Comparison of ENCODE assay signal across 9 cellular contexts in the genomic region with DNA sequence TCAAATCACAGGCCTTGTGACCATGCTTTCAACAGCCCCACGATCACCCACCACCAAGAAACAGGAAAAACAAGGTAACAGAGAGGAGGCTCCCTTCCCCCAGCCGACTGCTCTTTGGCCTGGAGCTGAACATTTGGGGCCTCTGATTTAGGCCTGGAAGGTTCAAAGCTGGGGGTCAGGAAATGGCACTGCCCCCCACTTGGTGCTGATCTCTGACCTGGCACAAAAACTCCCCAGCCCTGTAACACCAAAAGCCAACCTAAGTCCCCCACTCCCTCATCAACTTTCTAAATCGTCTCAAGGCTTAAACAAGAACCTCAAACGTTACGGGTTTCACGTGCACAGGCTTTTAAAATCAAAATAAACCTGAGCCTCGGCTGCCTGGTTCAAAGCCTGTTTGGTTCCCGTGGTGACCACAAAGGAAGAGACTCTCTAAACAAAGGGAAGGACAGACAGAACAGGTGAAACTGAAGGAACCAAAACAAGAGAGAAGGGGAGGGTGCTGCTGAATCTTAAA. TPM values are rescaled to one million over a fixed set of nuclear protein-coding genes. Genes with fewer than 3 reads are reported as not detected.
DNase-seq lines count a peak whose midpoint lies in the region; ATAC-seq and TF ChIP-seq lines count a peak whose summit lies in the region.
"Had no signal": no experiment of that assay in that cellular context is flagged by ENCODE, and none has a peak within 500 bp of the region (broad histone marks: within the 10 kb centered on the region; RNA-seq: fewer than 3 reads in every experiment).

No MANE protein-coding gene starts in this region.

- peak overlapping the region; percentile 32 for H3K4me2 ChIP-seq in DND-41 (ENCODE audit: insufficient read depth, low read length)
- peak overlapping the region; percentile 24 for H3K4me2 ChIP-seq in trophoblast cell (ENCODE audit: low read length)

- H3K36me3 Mint-ChIP-seq in dendritic cell treated with granulocyte-macrophage colony-stimulating factor and Interleukin-4, amounts not matched to agents 40 ng/mL and 50 ng/mL, for 4 days (ENCODE audit: low read depth): peaks cover 62% of the 10 kb centered on the region

- H3K14ac ChIP-seq in trophoblast cell (ENCODE audit: low read length): no peak overlapping the region

- peak overlapping the region; percentile 13 for H2BK5ac ChIP-seq in trophoblast cell (ENCODE audit: low read depth, low read length, poor library complexity)

- H3K18ac ChIP-seq in trophoblast cell (ENCODE audit: low read length): no peak overlapping the region

- H3K4me1 Mint-ChIP-seq in dendritic cell treated with granulocyte-macrophage colony-stimulating factor and Interleukin-4, amounts not matched to agents 40 ng/mL and 50 ng/mL, for 4 days (ENCODE audit: low read depth): peaks cover 81% of the 10 kb centered on the region

- no peaks in the 10 kb centered on the region for H3K27me3 Mint-ChIP-seq in dendritic cell treated with granulocyte-macrophage colony-stimulating factor and Interleukin-4, amounts not matched to agents 40 ng/mL and 50 ng/mL, for 4 days

- peak overlapping the region; percentile 52 for H3K27ac Mint-ChIP-seq in dendritic cell treated with granulocyte-macrophage colony-stimulating factor and Interleukin-4, amounts not matched to agents 40 ng/mL and 50 ng/mL, for 4 days

- no CpG with 5 or more reads among the region's 8 CpGs for WGBS in trophoblast cell (ENCODE audit: extremely low coverage, insufficient coverage, insufficient read length)

- H2BK120ac ChIP-seq in trophoblast cell (ENCODE audit: insufficient read depth, low read length, poor library complexity): no peak overlapping the region

- intact Hi-C loops in dendritic cell treated with granulocyte-macrophage colony-stimulating factor and Interleukin-4, amounts not matched to agents 40 ng/mL and 50 ng/mL, for 4 days (cut with micrococcal nuclease): no loop called here

- no peak overlapping the region for H4K12ac ChIP-seq in trophoblast cell (ENCODE audit: low read depth, low read length)

- peak; percentile 91 for ATAC-seq in DND-41 (ENCODE audit: insufficient read depth, low read depth)

- H3K27ac ChIP-seq in DND-41 (ENCODE audit: low read length) (peak overlapping the region; percentile 56), RWPE1 (peak overlapping the region; percentile 62), trophoblast cell (ENCODE audit: low read depth, low read length) (peak overlapping the region; percentile 34)

- H3K4me3 ChIP-seq in DND-41 (ENCODE audit: low read depth in 1 of 2, low read length in 2 of 2) (no peak overlapping the region), trophoblast cell (ENCODE audit: low read depth, low read length) (no peak overlapping the region)

- CTCF ChIA-PET in RWPE1 (lab: Yijun Ruan, JAX): interaction anchor here (0.6 to 1.0 kb wide), 2 partner anchors 30 to 44 kb away, joined by 3 to 4 read pairs; no protein-coding TSS in a partner anchor
- CTCF ChIA-PET in HEK293T (lab: Yijun Ruan, JAX): no interaction called here

- peaks cover 89% of the 10 kb centered on the region for H4K20me1 ChIP-seq in DND-41 (ENCODE audit: insufficient read depth, low read length)

- H3K9me3 ChIP-seq in DND-41 (ENCODE audit: insufficient read depth, low read length, severe bottlenecking): no peaks in the 10 kb centered on the region
- H3K9me3 ChIP-seq in trophoblast cell (ENCODE audit: insufficient read depth, low read depth, low read length): no peaks in the 10 kb centered on the region

- no peak overlapping the region for H2AK5ac ChIP-seq in trophoblast cell (ENCODE audit: low read length)

- peaks cover 7% of the 10 kb centered on the region for H3K79me1 ChIP-seq in trophoblast cell (ENCODE audit: low read length)

- POLR2A ChIA-PET in RWPE1 (lab: Yijun Ruan, JAX; ENCODE audit: low non-redundant PET): no interaction called here
- POLR2A ChIA-PET in HEK293T (lab: Yijun Ruan, JAX): no interaction called here

- H2BK12ac ChIP-seq in trophoblast cell (ENCODE audit: low read length): peak overlapping the region; percentile 9

- H3K79me2 ChIP-seq in DND-41 (ENCODE audit: insufficient read depth, low read length): peaks cover 98% of the 10 kb centered on the region
- H3K79me2 ChIP-seq in trophoblast cell (ENCODE audit: control insufficient read depth, insufficient read depth, low read length, poor library complexity): peaks cover 79% of the 10 kb centered on the region

- H3K4me3 Mint-ChIP-seq in dendritic cell treated with granulocyte-macrophage colony-stimulating factor and Interleukin-4, amounts not matched to agents 40 ng/mL and 50 ng/mL, for 4 days: no peak overlapping the region

- H3K27me3 ChIP-seq in DND-41 (ENCODE audit: insufficient read depth, low read length, poor library complexity): no peaks in the 10 kb centered on the region
- H3K27me3 ChIP-seq in trophoblast cell (ENCODE audit: insufficient read depth, low read length): no peaks in the 10 kb centered on the region

- H3K9me3 Mint-ChIP-seq in dendritic cell treated with granulocyte-macrophage colony-stimulating factor and Interleukin-4, amounts not matched to agents 40 ng/mL and 50 ng/mL, for 4 days: peaks cover 11% of the 10 kb centered on the region

- no peak overlapping the region for H4K91ac ChIP-seq in trophoblast cell (ENCODE audit: low read depth, low read length)

- H3K4me1 ChIP-seq in DND-41 (ENCODE audit: insufficient read depth, low read length): peaks cover 28% of the 10 kb centered on the region
- H3K4me1 ChIP-seq in trophoblast cell (ENCODE audit: control insufficient read depth in 1 of 2, insufficient read depth in 2 of 2, low read length in 2 of 2): peaks cover 52 to 74% of the 10 kb centered on the region in 2 experiments

- H3K4ac ChIP-seq in trophoblast cell (ENCODE audit: low read depth, low read length): peak overlapping the region; percentile 93

- H4K8ac ChIP-seq in trophoblast cell (ENCODE audit: low read depth, low read length): no peak overlapping the region

- no peak for TF ChIP-seq CTCF in DND-41 (IDR thresholded peaks at IDR 0.05; ENCODE audit: borderline replicate concordance, extremely low read depth, low read length, poor library complexity, severe bottlenecking)
- no peak for TF ChIP-seq CTCF in RWPE1 (conservative IDR thresholded peaks at IDR 0.05; ENCODE audit: low read depth)

- H3K9ac ChIP-seq in DND-41 (ENCODE audit: low read depth, low read length): no peak overlapping the region; the same call in 1 of the 2 replicates
- H3K9ac ChIP-seq in trophoblast cell (ENCODE audit: low read length): peak overlapping the region; percentile 42

- H2AFZ ChIP-seq in DND-41 (ENCODE audit: low read depth, low read length) (no peak overlapping the region), trophoblast cell (ENCODE audit: insufficient read depth, low read length, poor library complexity) (no peak overlapping the region)

- DNase-seq in DND-41 (peak; percentile 63), RWPE1 (ENCODE audit: low spot score) (no peak), trophoblast cell (no peak), islet precursor cell (no peak), HEK293T (ENCODE audit: extremely low spot score) (no peak), NCI-H2171 (lab: John Stamatoyannopoulos, UW) (no peak), NCI-H2107 treated with DMSO at 0.1 percent for 48 hours (lab: John Stamatoyannopoulos, UW; ENCODE audit: unreplicated experiment) (no peak)
- DNase-seq: NCI-H446 had no signal

- no peak overlapping the region for H3K23ac ChIP-seq in trophoblast cell (ENCODE audit: low read length)

- H3K36me3 ChIP-seq in DND-41 (ENCODE audit: insufficient read depth, low read length) (peaks cover 39% of the 10 kb centered on the region), trophoblast cell (ENCODE audit: control insufficient read depth in 1 of 2, insufficient read depth in 2 of 2, low read length in 2 of 2) (peaks cover 53 to 71% of the 10 kb centered on the region in 2 experiments)

TF ChIP-seq in HEK293T, 16 proteins besides CTCF, POLR2A, EP300 and RAD21:
- no peak for TF ChIP-seq SUZ12 (IDR thresholded peaks at IDR 0.05)
- TF ChIP-seq, protein P1, sequence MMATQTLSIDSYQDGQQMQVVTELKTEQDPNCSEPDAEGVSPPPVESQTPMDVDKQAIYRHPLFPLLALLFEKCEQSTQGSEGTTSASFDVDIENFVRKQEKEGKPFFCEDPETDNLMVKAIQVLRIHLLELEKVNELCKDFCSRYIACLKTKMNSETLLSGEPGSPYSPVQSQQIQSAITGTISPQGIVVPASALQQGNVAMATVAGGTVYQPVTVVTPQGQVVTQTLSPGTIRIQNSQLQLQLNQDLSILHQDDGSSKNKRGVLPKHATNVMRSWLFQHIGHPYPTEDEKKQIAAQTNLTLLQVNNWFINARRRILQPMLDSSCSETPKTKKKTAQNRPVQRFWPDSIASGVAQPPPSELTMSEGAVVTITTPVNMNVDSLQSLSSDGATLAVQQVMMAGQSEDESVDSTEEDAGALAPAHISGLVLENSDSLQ (IDR thresholded peaks at IDR 0.05): no peak
- no peak for TF ChIP-seq HDGF (IDR thresholded peaks at IDR 0.05; ENCODE audit: borderline replicate concordance)
- TF ChIP-seq SP1 (IDR thresholded peaks at IDR 0.05): no peak
- TF ChIP-seq BHLHE40 (IDR thresholded peaks at IDR 0.05; ENCODE audit: borderline replicate concordance): no peak
- TF ChIP-seq TARDBP (IDR thresholded peaks at IDR 0.05): no peak
- no peak for TF ChIP-seq FOXA1 (IDR thresholded peaks at IDR 0.05)
- TF ChIP-seq L3MBTL2 (conservative IDR thresholded peaks at IDR 0.05): no peak
- no peak for TF ChIP-seq FOXM1 (IDR thresholded peaks at IDR 0.05; ENCODE audit: borderline replicate concordance)
- TF ChIP-seq NFRKB (IDR thresholded peaks at IDR 0.05): no peak
- no peak for TF ChIP-seq ELF4 (IDR thresholded peaks at IDR 0.05)
- no peak for TF ChIP-seq CTBP1 (IDR thresholded peaks at IDR 0.05; ENCODE audit: borderline replicate concordance)
- TF ChIP-seq FOXK2 (IDR thresholded peaks at IDR 0.05): no peak
- no peak for TF ChIP-seq ZNF384 (IDR thresholded peaks at IDR 0.05)
- TF ChIP-seq LEF1 (IDR thresholded peaks at IDR 0.05; ENCODE audit: borderline replicate concordance): no peak
- no peak for TF ChIP-seq ARNT (IDR thresholded peaks at IDR 0.05)
TF ChIP-seq in HEK293T: peak in this region for 0.

RNA-seq across cellular contexts. Expression of a gene that starts 8.9 kb away (rescaled TPM):
- polyA plus RNA-seq in trophoblast cell (2013): 427 and 440 TPM in 2 replicates
